Comparison of ENCODE assay signal across 19 cellular contexts in the genomic region with DNA sequence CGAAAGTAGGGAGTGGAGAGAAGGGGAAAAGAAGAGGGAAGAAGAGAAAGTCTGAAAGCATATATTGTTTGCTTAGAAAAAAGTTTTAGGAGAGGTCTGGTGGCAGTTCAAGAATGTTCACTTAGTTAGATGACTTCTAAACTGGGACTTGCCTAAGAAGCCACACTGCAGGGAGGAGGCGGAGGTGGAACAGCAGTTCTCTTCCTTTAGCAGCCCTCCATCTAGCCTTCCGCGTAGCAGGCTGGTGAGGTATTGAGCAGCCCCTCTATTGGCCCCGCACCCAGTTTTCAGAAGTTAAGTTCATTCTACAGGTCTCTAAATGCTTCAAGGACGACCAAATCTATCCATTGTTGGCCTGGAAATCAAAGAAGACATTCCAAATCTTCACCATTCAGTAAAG. TPM values are rescaled to one million over a fixed set of nuclear protein-coding genes. Genes with fewer than 3 reads are reported as not detected.
DNase-seq lines count a peak whose midpoint lies in the region; ATAC-seq, FAIRE-seq and TF ChIP-seq lines count a peak whose summit lies in the region.
"Had no signal": no experiment of that assay in that cellular context is flagged by ENCODE, and none has a peak within 500 bp of the region (broad histone marks: within the 10 kb centered on the region; RNA-seq: fewer than 3 reads in every experiment).

No MANE protein-coding gene starts in this region.

- no peak for FAIRE-seq in RCC 7860 (lab: Jason Lieb, UNC)
- FAIRE-seq: D721Med, pancreas had no signal

- CTCF ChIA-PET in CD4-positive, alpha-beta memory T cell (lab: Charles Lee; ENCODE audit: partially characterized antibody): interaction anchor here (1.7 kb wide), 1 partner anchor 9 kb away, joined by 3 read pairs; no protein-coding TSS in a partner anchor

- intact Hi-C loops in CD14-positive monocyte (cut with micrococcal nuclease): no loop called here
- intact Hi-C loops in CD4-positive, alpha-beta memory T cell (cut with micrococcal nuclease): no loop called here

- peaks cover 25% of the 10 kb centered on the region for H3K36me3 ChIP-seq in CD4-positive, alpha-beta memory T cell (ENCODE audit: insufficient read depth, low read length)
- H3K36me3 ChIP-seq: pancreas had no signal

- H3K9me3 ChIP-seq in CD4-positive, alpha-beta memory T cell (ENCODE audit: control insufficient read depth in 1 of 2, low read length in 2 of 2): no peaks in the 10 kb centered on the region
- H3K9me3 ChIP-seq: heart left ventricle, pancreas had no signal

- H3K27ac ChIP-seq in CD4-positive, alpha-beta memory T cell (ENCODE audit: low read depth, low read length): no peak overlapping the region
- H3K27ac ChIP-seq: HL-60, pancreas had no signal

- DNase-seq in CD14-positive monocyte (ENCODE audit: low spot score): no peak
- no peak for DNase-seq in CD4-positive, alpha-beta memory T cell
- DNase-seq in natural killer cell treated with Interleukin-12 subunit alpha and Interleukin-12 subunit beta and Interleukin-15 and Interleukin-18, amount 100 ng/mL, for 72 hours (ENCODE audit: low spot score): no peak
- no peak for DNase-seq in RCC 7860 (ENCODE audit: low spot score)
- DNase-seq in iPS-NIHi7 (ENCODE audit: extremely low spot score): no peak
- DNase-seq: anterior cingulate cortex; H7; heart left ventricle; IMR-90; NCI-H2029; NCI-H446 treated with DMSO at 0.1 percent for 48 hours; pancreas; stimulated activated CD4-positive, alpha-beta T cell treated with anti-CD3 and anti-CD28 coated beads, Interleukin-1b, Interleukin-23, amount 100 ng/mL, for 48 hours had no signal

- POLR2A ChIA-PET in CD4-positive, alpha-beta memory T cell (lab: Charles Lee; ENCODE audit: partially characterized antibody): interaction anchor here (0.8 to 3.0 kb wide), 7 partner anchors 8 to 47 kb away, joined by 3 to 9 read pairs (median 4); partner anchors contain the start of gene WIPF1

- H3K4me3 ChIP-seq in CD4-positive, alpha-beta memory T cell (ENCODE audit: low read length in 2 of 2): no peak overlapping the region
- H3K4me3 ChIP-seq: heart left ventricle, pancreas had no signal

- no peak for TF ChIP-seq CTCF in CD14-positive monocyte (IDR thresholded peaks at IDR 0.05)

- peak overlapping the region in 4 of 7 donors; percentile 16 to 73 (median 60) for H3K27ac Mint-ChIP-seq in CD14-positive monocyte
- H3K27ac Mint-ChIP-seq in CD4-positive, alpha-beta memory T cell: peak overlapping the region; percentile 32 to 94 (median 86)
- peak overlapping the region; percentile 60 for H3K27ac Mint-ChIP-seq in activated naive CD4-positive, alpha-beta T cell treated with anti-CD3 and anti-CD28 coated beads, Interleukin-2, amount 50 U/mL, for 24 hours
- peak overlapping the region; percentile 30 to 83 for H3K27ac Mint-ChIP-seq in natural killer cell treated with Interleukin-12 subunit alpha and Interleukin-12 subunit beta and Interleukin-15 and Interleukin-18, amount 100 ng/mL, for 72 hours
- H3K27ac Mint-ChIP-seq: WTC11 had no signal

- peaks cover 78% of the 10 kb centered on the region for H3K4me1 ChIP-seq in CD4-positive, alpha-beta memory T cell (ENCODE audit: insufficient read depth, low read length)

- H3K36me3 Mint-ChIP-seq in CD14-positive monocyte: peaks cover 63 to 73% of the 10 kb centered on the region in 2 donors
- H3K36me3 Mint-ChIP-seq in CD4-positive, alpha-beta memory T cell: peaks cover 55 to 83% of the 10 kb centered on the region in 2 donors
- peaks cover 27% of the 10 kb centered on the region for H3K36me3 Mint-ChIP-seq in activated naive CD4-positive, alpha-beta T cell treated with anti-CD3 and anti-CD28 coated beads, Interleukin-2, amount 50 U/mL, for 24 hours
- peaks cover 16% of the 10 kb centered on the region for H3K36me3 Mint-ChIP-seq in natural killer cell treated with Interleukin-12 subunit alpha and Interleukin-12 subunit beta and Interleukin-15 and Interleukin-18, amount 100 ng/mL, for 72 hours
- H3K36me3 Mint-ChIP-seq: WTC11 had no signal

- H3K9me3 Mint-ChIP-seq in CD14-positive monocyte: no peaks in the 10 kb centered on the region
- H3K9me3 Mint-ChIP-seq in CD4-positive, alpha-beta memory T cell: no peaks in the 10 kb centered on the region
- no peaks in the 10 kb centered on the region for H3K9me3 Mint-ChIP-seq in activated naive CD4-positive, alpha-beta T cell treated with anti-CD3 and anti-CD28 coated beads, Interleukin-2, amount 50 U/mL, for 24 hours
- H3K9me3 Mint-ChIP-seq in natural killer cell treated with Interleukin-12 subunit alpha and Interleukin-12 subunit beta and Interleukin-15 and Interleukin-18, amount 100 ng/mL, for 72 hours: no peaks in the 10 kb centered on the region
- H3K9me3 Mint-ChIP-seq: WTC11 had no signal

- H3K4me1 Mint-ChIP-seq in CD14-positive monocyte: peaks cover 70% of the 10 kb centered on the region
- H3K4me1 Mint-ChIP-seq in CD4-positive, alpha-beta memory T cell: peaks cover 55 to 94% (median 64%) of the 10 kb centered on the region in 4 donors
- peaks cover 85% of the 10 kb centered on the region for H3K4me1 Mint-ChIP-seq in activated naive CD4-positive, alpha-beta T cell treated with anti-CD3 and anti-CD28 coated beads, Interleukin-2, amount 50 U/mL, for 24 hours
- H3K4me1 Mint-ChIP-seq in natural killer cell treated with Interleukin-12 subunit alpha and Interleukin-12 subunit beta and Interleukin-15 and Interleukin-18, amount 100 ng/mL, for 72 hours (ENCODE audit: low read depth in 2 of 2): peaks cover 59 to 72% of the 10 kb centered on the region in 2 donors

- no peak for ATAC-seq in natural killer cell treated with Interleukin-12 subunit alpha and Interleukin-12 subunit beta and Interleukin-15 and Interleukin-18, amount 100 ng/mL, for 72 hours
- no peak for ATAC-seq in GM18519 (IDR thresholded peaks at IDR 0.05; ENCODE audit: low FRiP score, unreplicated experiment)
- ATAC-seq: heart left ventricle, pancreas, WTC11 had no signal

- H3K27me3 ChIP-seq in CD4-positive, alpha-beta memory T cell (ENCODE audit: insufficient read depth, low read length): no peaks in the 10 kb centered on the region
- H3K27me3 ChIP-seq: heart left ventricle, pancreas had no signal

- peaks cover 0 to 2% (median 0%) of the 10 kb centered on the region in 3 donors for H3K27me3 Mint-ChIP-seq in CD14-positive monocyte (ENCODE audit: low read depth in 3 of 3)
- no peaks in the 10 kb centered on the region for H3K27me3 Mint-ChIP-seq in CD4-positive, alpha-beta memory T cell
- no peaks in the 10 kb centered on the region for H3K27me3 Mint-ChIP-seq in activated naive CD4-positive, alpha-beta T cell treated with anti-CD3 and anti-CD28 coated beads, Interleukin-2, amount 50 U/mL, for 24 hours
- no peaks in the 10 kb centered on the region for H3K27me3 Mint-ChIP-seq in natural killer cell treated with Interleukin-12 subunit alpha and Interleukin-12 subunit beta and Interleukin-15 and Interleukin-18, amount 100 ng/mL, for 72 hours

- H3K4me3 Mint-ChIP-seq in CD14-positive monocyte: no peak overlapping the region
- H3K4me3 Mint-ChIP-seq in CD4-positive, alpha-beta memory T cell: peak overlapping the region; percentile 56 to 93 (median 91)
- H3K4me3 Mint-ChIP-seq in activated naive CD4-positive, alpha-beta T cell treated with anti-CD3 and anti-CD28 coated beads, Interleukin-2, amount 50 U/mL, for 24 hours: peak overlapping the region; percentile 91
- H3K4me3 Mint-ChIP-seq in natural killer cell treated with Interleukin-12 subunit alpha and Interleukin-12 subunit beta and Interleukin-15 and Interleukin-18, amount 100 ng/mL, for 72 hours: no peak overlapping the region
- H3K4me3 Mint-ChIP-seq: WTC11 had no signal

RNA-seq across cellular contexts. Expression of gene WIPF1, which starts 31.9 kb away (rescaled TPM):
- 10 to 100 TPM; 43.9 to 74.3 TPM for polyA plus RNA-seq in CD14-positive monocyte
- 100 to 1,000 TPM; 483 to 484 TPM for total RNA-seq in CD4-positive, alpha-beta memory T cell
- polyA plus RNA-seq in CD4-positive, alpha-beta memory T cell: 100 to 1,000 TPM in 1 of 2 donors, 10 to 100 TPM in 1; 79.2 to 169 TPM
- 100 to 1,000 TPM; 284 to 319 TPM for total RNA-seq in natural killer cell treated with Interleukin-12 subunit alpha and Interleukin-12 subunit beta and Interleukin-15 and Interleukin-18, amount 100 ng/mL, for 72 hours
- total RNA-seq: G401 had no signal

Comparison
In these comparisons a context has a peak if more than half of its experiments do, and no peak if none do; other contexts are left out.
1. H3K4me3 Mint-ChIP-seq: peak in CD4-positive, alpha-beta memory T cell (8 of 8) and activated naive CD4-positive, alpha-beta T cell treated with anti-CD3 and anti-CD28 coated beads, Interleukin-2, amount 50 U/mL, for 24 hours (single experiment); none in CD14-positive monocyte (0 of 2) and natural killer cell treated with Interleukin-12 subunit alpha and Interleukin-12 subunit beta and Interleukin-15 and Interleukin-18, amount 100 ng/mL, for 72 hours (single experiment).
2. Peak in every context shown above with its lines, with median percentiles within 50 percentile points of each other: H3K27ac Mint-ChIP-seq.